In the genomic region with DNA sequence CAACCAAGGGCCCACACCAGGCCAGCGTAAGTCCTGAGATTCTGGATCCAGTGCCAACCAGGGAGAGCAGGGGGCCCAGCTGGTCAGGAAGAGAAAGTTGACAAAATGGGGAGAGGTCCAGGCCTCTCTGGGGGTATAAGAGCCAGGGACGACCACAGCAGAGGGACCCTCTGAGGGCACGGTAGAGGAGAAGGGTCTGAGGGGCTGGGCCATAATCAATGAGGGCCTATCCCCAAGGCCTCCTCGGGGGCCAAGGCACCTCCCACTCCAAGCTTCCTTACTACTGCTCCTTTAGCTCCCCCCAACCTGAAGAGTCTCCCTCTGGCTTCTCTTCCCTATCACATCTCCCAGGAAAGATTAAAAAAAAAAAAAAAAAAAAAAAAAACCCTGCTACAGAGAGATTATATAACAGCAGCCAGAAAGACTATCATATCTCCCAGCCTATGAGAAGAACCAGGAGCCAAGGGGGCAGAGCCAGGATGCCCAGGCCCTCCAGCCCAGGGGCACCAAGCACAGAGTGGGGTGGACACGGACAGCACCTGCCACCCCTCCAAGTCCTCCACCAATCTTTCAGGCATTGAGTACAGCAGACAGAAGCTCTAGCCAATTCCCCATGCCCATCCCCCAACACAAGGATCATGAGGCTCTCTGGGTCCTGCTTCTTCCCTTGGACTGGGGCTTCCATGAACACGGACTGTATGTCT, we compare ENCODE assay signal across 9 cellular contexts. TPM values are rescaled to one million over a fixed set of nuclear protein-coding genes. Genes with fewer than 3 reads are reported as not detected.
DNase-seq lines count a peak whose midpoint lies in the region; ATAC-seq and TF ChIP-seq lines count a peak whose summit lies in the region.
"Had no signal": no experiment of that assay in that cellular context is flagged by ENCODE, and none has a peak within 500 bp of the region (broad histone marks: within the 10 kb centered on the region; RNA-seq: fewer than 3 reads in every experiment).

No MANE protein-coding gene starts in this region.

- no peak for ATAC-seq in naive thymus-derived CD8-positive, alpha-beta T cell
- no peak for ATAC-seq in GM18519 (IDR thresholded peaks at IDR 0.05; ENCODE audit: low FRiP score, unreplicated experiment)

- H3K27ac Mint-ChIP-seq in chondrocyte (ENCODE audit: unreplicated experiment) = peak overlapping the region; percentile 69
- peak overlapping the region; percentile 20 to 99 (median 90) for H3K27ac Mint-ChIP-seq in naive thymus-derived CD8-positive, alpha-beta T cell

- H3K36me3 ChIP-seq in KMS-11 (ENCODE audit: insufficient read depth) = no peaks in the 10 kb centered on the region; the same call in 1 of the 2 replicates

- peaks cover 1% of the 10 kb centered on the region for H3K36me3 Mint-ChIP-seq in chondrocyte (ENCODE audit: low read depth)
- peaks cover 0 to 16% (median 4%) of the 10 kb centered on the region in 3 donors for H3K36me3 Mint-ChIP-seq in naive thymus-derived CD8-positive, alpha-beta T cell

- peaks cover 77% of the 10 kb centered on the region for H3K4me1 Mint-ChIP-seq in chondrocyte (ENCODE audit: low read depth)
- peaks cover 45 to 77% (median 75%) of the 10 kb centered on the region in 4 donors for H3K4me1 Mint-ChIP-seq in naive thymus-derived CD8-positive, alpha-beta T cell

- no peaks in the 10 kb centered on the region; the same call in 1 of the 2 replicates for H4K20me1 ChIP-seq in KMS-11 (ENCODE audit: insufficient read depth)

- peak overlapping the region; percentile 43 for H3K4me3 ChIP-seq in AG04450 (ENCODE audit: low read depth, low read length)
- H3K4me3 ChIP-seq in KMS-11 (IDR thresholded peaks at IDR 0.05; ENCODE audit: insufficient read depth, low read depth, low read length) = peak overlapping the region; percentile 96

- peaks cover 75% of the 10 kb centered on the region for H3K79me2 ChIP-seq in KMS-11 (ENCODE audit: insufficient read depth, low read depth)

- no peaks in the 10 kb centered on the region for H3K9me3 Mint-ChIP-seq in chondrocyte (ENCODE audit: low read depth)
- no peaks in the 10 kb centered on the region for H3K9me3 Mint-ChIP-seq in naive thymus-derived CD8-positive, alpha-beta T cell

- DNase-seq in AG04450 (ENCODE audit: low read depth, low spot score) (no peak), chondrocyte (ENCODE audit: low spot score) (peak; percentile 40), HT-29 (ENCODE audit: low spot score) (no peak), NCI-H1417 (lab: John Stamatoyannopoulos, UW) (no peak)
- DNase-seq in naive thymus-derived CD8-positive, alpha-beta T cell = peak in 1 of 10 donors; percentile 31
- no peak for DNase-seq in activated effector memory CD4-positive, alpha-beta T cell treated with anti-CD3 and anti-CD28 coated beads, Interleukin-2, amount 50 U/mL, for 16 hours

- H3K27me3 Mint-ChIP-seq in chondrocyte (ENCODE audit: low read depth) = no peaks in the 10 kb centered on the region
- H3K27me3 Mint-ChIP-seq in naive thymus-derived CD8-positive, alpha-beta T cell = no peaks in the 10 kb centered on the region

- H3K4me3 Mint-ChIP-seq in chondrocyte (ENCODE audit: unreplicated experiment) = peak overlapping the region; percentile 89
- peak overlapping the region; percentile 77 to 98 (median 87) for H3K4me3 Mint-ChIP-seq in naive thymus-derived CD8-positive, alpha-beta T cell

- H3K9ac ChIP-seq in KMS-11 = peak overlapping the region; percentile 97; the same call in 1 of the 2 replicates

- H3K27ac ChIP-seq in AG04450 (ENCODE audit: low read depth, low read length) (no peak overlapping the region), KMS-11 (peak overlapping the region; percentile 70)
- H3K27ac ChIP-seq: SJSA1 had no signal

- H3K4me1 ChIP-seq in KMS-11 (ENCODE audit: low read depth, poor library complexity, severe bottlenecking) = peaks cover 78% of the 10 kb centered on the region

- POLR2A ChIA-PET in AG04450 (lab: Yijun Ruan, JAX) = interaction anchor here (0.6 kb wide), 2 partner anchors 179 to 1362 kb away, joined by 4 to 6 read pairs; no protein-coding TSS in a partner anchor
- POLR2A ChIA-PET in naive thymus-derived CD8-positive, alpha-beta T cell (lab: Charles Lee) = interaction anchor here (0.5 to 14.8 kb wide), 9 partner anchors 7 to 112 kb away, joined by 3 to 359 read pairs (median 7); a partner anchor contains a TSS

- CTCF ChIA-PET in AG04450 (lab: Charles Lee) = interaction anchor here (0.6 to 2.7 kb wide), 3 partner anchors 17 to 52 kb away, joined by 3 to 18 read pairs (median 9); no protein-coding TSS in a partner anchor

- no peak overlapping the region for H2AFZ ChIP-seq in KMS-11 (ENCODE audit: low read depth)

- TF ChIP-seq CTCF in AG04450 (IDR thresholded peaks at IDR 0.05; ENCODE audit: low read depth, low read length) (no peak), KMS-11 (conservative IDR thresholded peaks at IDR 0.05; ENCODE audit: low read depth, low read length) (no peak), chondrocyte (IDR thresholded peaks at IDR 0.05) (no peak)

- H3K4me2 ChIP-seq in KMS-11 = peak overlapping the region; percentile 99

- no peaks in the 10 kb centered on the region; the same call in 1 of the 2 replicates for H3K9me3 ChIP-seq in AG04450 (ENCODE audit: control insufficient read depth, insufficient read depth, low read length)
- H3K9me3 ChIP-seq: SJSA1 had no signal

- H3K27me3 ChIP-seq in AG04450 (ENCODE audit: control insufficient read depth, insufficient read depth, low read length) = no peaks in the 10 kb centered on the region
- H3K27me3 ChIP-seq in KMS-11 (ENCODE audit: insufficient read depth, low read depth) = no peaks in the 10 kb centered on the region
- H3K27me3 ChIP-seq: SJSA1 had no signal

RNA-seq across cellular contexts. Expression of a gene that starts 2.7 kb away (rescaled TPM):
- 9.9 and 14.5 TPM in 2 replicates for polyA plus RNA-seq in AG04450 (2011; rRNA removed)
- 13.3 and 18.7 TPM in 2 replicates for polyA minus RNA-seq in AG04450 (2011; rRNA and poly(A)+ RNA removed)
- total RNA-seq in chondrocyte = 42.3 to 64.7 TPM (median 62.0 TPM) in 3 replicates
- 10 to 100 TPM; 69.4 to 73.2 TPM for total RNA-seq in naive thymus-derived CD8-positive, alpha-beta T cell
- polyA plus RNA-seq in naive thymus-derived CD8-positive, alpha-beta T cell = 10 to 100 TPM in 1 of 3 donors, 1 to 10 TPM in 2; 6.4 to 12.6 (median 6.7) TPM
- 17.8 and 27.4 TPM in 2 replicates for total RNA-seq in HT-29 (2014; rRNA removed; shearing (Covaris generic))
